In genomic region chr6:81451787-81452186, GRCh38 we compare ENCODE assay signal across 8 cellular contexts.
DNase-seq lines count a peak whose midpoint lies in the region; ATAC-seq and TF ChIP-seq lines count a peak whose summit lies in the region.

No MANE protein-coding gene starts in this region.

- 31 to 59% methylated on average over 2 of the region's 2 CpGs for WGBS in mesodermal cell (ENCODE audit: insufficient coverage in 2 of 2), 2 experiments

- no peaks in the 10 kb centered on the region for H3K9me3 Mint-ChIP-seq in activated naive CD4-positive, alpha-beta T cell treated with anti-CD3 and anti-CD28 coated beads, Interleukin-2, amount 50 U/mL, for 72 hours
- no peaks in the 10 kb centered on the region for H3K9me3 Mint-ChIP-seq in activated naive CD4-positive, alpha-beta T cell treated with anti-CD3 and anti-CD28 coated beads, Interleukin-2, amount 10 ng/mL, durations not matched to agents 7 days and 5 days
- no peaks in the 10 kb centered on the region for H3K9me3 Mint-ChIP-seq in T-helper 2 cell treated with Interferon-gamma antibody and Interleukin-4, amounts not matched to agents 5 μg/mL and 100 μg/mL, for 36 hours

- H3K4me1 ChIP-seq in mesodermal cell (ENCODE audit: control insufficient read depth, insufficient read depth, low read length, poor library complexity, severe bottlenecking) (peaks cover 5% of the 10 kb centered on the region), gastrocnemius medialis (no peaks in the 10 kb centered on the region)

- peak overlapping the region; percentile 59 for H3K27ac ChIP-seq in mesodermal cell (ENCODE audit: low read depth, low read length, severe bottlenecking)
- no peak overlapping the region for H3K27ac ChIP-seq in gastrocnemius medialis

- peak; percentile 91 to 100 for ATAC-seq in activated naive CD4-positive, alpha-beta T cell treated with anti-CD3 and anti-CD28 coated beads, Interleukin-2, amount 50 U/mL, for 72 hours
- peak; percentile 95 for ATAC-seq in HG03196 (IDR thresholded peaks at IDR 0.05; ENCODE audit: unreplicated experiment)
- ATAC-seq in GM18909 (IDR thresholded peaks at IDR 0.05; ENCODE audit: poor library complexity, unreplicated experiment) = no peak
- ATAC-seq in gastrocnemius medialis = no peak

- TF ChIP-seq CTCF in gastrocnemius medialis (IDR thresholded peaks at IDR 0.05 in 4 of 5, conservative IDR thresholded peaks at IDR 0.05 in 1 of 5) = no peak

- no peak overlapping the region for H3K27ac Mint-ChIP-seq in activated naive CD4-positive, alpha-beta T cell treated with anti-CD3 and anti-CD28 coated beads, Interleukin-2, amount 50 U/mL, for 72 hours
- H3K27ac Mint-ChIP-seq in activated naive CD4-positive, alpha-beta T cell treated with anti-CD3 and anti-CD28 coated beads, Interleukin-2, amount 10 ng/mL, durations not matched to agents 7 days and 5 days = no peak overlapping the region
- H3K27ac Mint-ChIP-seq in T-helper 2 cell treated with Interferon-gamma antibody and Interleukin-4, amounts not matched to agents 5 μg/mL and 100 μg/mL, for 36 hours = no peak overlapping the region

- H3K4me3 Mint-ChIP-seq in activated naive CD4-positive, alpha-beta T cell treated with anti-CD3 and anti-CD28 coated beads, Interleukin-2, amount 10 ng/mL, durations not matched to agents 7 days and 5 days = no peak overlapping the region
- no peak overlapping the region for H3K4me3 Mint-ChIP-seq in T-helper 2 cell treated with Interferon-gamma antibody and Interleukin-4, amounts not matched to agents 5 μg/mL and 100 μg/mL, for 36 hours

- H3K27me3 Mint-ChIP-seq in activated naive CD4-positive, alpha-beta T cell treated with anti-CD3 and anti-CD28 coated beads, Interleukin-2, amount 10 ng/mL, durations not matched to agents 7 days and 5 days = no peaks in the 10 kb centered on the region
- no peaks in the 10 kb centered on the region for H3K27me3 Mint-ChIP-seq in T-helper 2 cell treated with Interferon-gamma antibody and Interleukin-4, amounts not matched to agents 5 μg/mL and 100 μg/mL, for 36 hours (ENCODE audit: low read depth)

- no peaks in the 10 kb centered on the region for H3K36me3 Mint-ChIP-seq in activated naive CD4-positive, alpha-beta T cell treated with anti-CD3 and anti-CD28 coated beads, Interleukin-2, amount 50 U/mL, for 72 hours
- no peaks in the 10 kb centered on the region for H3K36me3 Mint-ChIP-seq in activated naive CD4-positive, alpha-beta T cell treated with anti-CD3 and anti-CD28 coated beads, Interleukin-2, amount 10 ng/mL, durations not matched to agents 7 days and 5 days
- no peaks in the 10 kb centered on the region for H3K36me3 Mint-ChIP-seq in T-helper 2 cell treated with Interferon-gamma antibody and Interleukin-4, amounts not matched to agents 5 μg/mL and 100 μg/mL, for 36 hours (ENCODE audit: low read depth)

- H3K27me3 ChIP-seq in gastrocnemius medialis = no peaks in the 10 kb centered on the region

- H3K4me3 ChIP-seq in mesodermal cell (ENCODE audit: extremely low read depth, insufficient read depth, low read length, poor library complexity, severe bottlenecking) (no peak overlapping the region), gastrocnemius medialis (no peak overlapping the region)

- intact Hi-C loops in gastrocnemius medialis (cut with DNase I; ENCODE audit: low total_unique reads) = no loop called here

- no peaks in the 10 kb centered on the region for H3K36me3 ChIP-seq in mesodermal cell (ENCODE audit: control insufficient read depth, insufficient read depth, low read length)
- H3K36me3 ChIP-seq in gastrocnemius medialis = no peaks in the 10 kb centered on the region

- CTCF ChIA-PET in activated naive CD4-positive, alpha-beta T cell treated with anti-CD3 and anti-CD28 coated beads, Interleukin-2, amount 10 ng/mL, durations not matched to agents 7 days and 5 days (lab: Charles Lee) = no interaction called here

- no peak for TF ChIP-seq POLR2A in gastrocnemius medialis (IDR thresholded peaks at IDR 0.05)

- DNase-seq in activated naive CD4-positive, alpha-beta T cell treated with anti-CD3 and anti-CD28 coated beads, Interleukin-2, amount 50 U/mL, for 72 hours (ENCODE audit: low spot score in 2 of 2) = no peak
- no peak for DNase-seq in activated naive CD4-positive, alpha-beta T cell treated with anti-CD3 and anti-CD28 coated beads, Interleukin-2, amount 10 ng/mL, durations not matched to agents 7 days and 5 days
- DNase-seq in T-helper 2 cell treated with Interferon-gamma antibody and Interleukin-4, amounts not matched to agents 5 μg/mL and 100 μg/mL, for 36 hours (ENCODE audit: low spot score) = peak; percentile 8
- DNase-seq in NCI-H524 treated with DMSO at 0.1 percent for 48 hours (lab: John Stamatoyannopoulos, UW) (no peak), gastrocnemius medialis (no peak)

- no peaks in the 10 kb centered on the region for H3K4me1 Mint-ChIP-seq in activated naive CD4-positive, alpha-beta T cell treated with anti-CD3 and anti-CD28 coated beads, Interleukin-2, amount 10 ng/mL, durations not matched to agents 7 days and 5 days
- H3K4me1 Mint-ChIP-seq in T-helper 2 cell treated with Interferon-gamma antibody and Interleukin-4, amounts not matched to agents 5 μg/mL and 100 μg/mL, for 36 hours (ENCODE audit: low read depth) = no peaks in the 10 kb centered on the region

- in situ Hi-C loops in gastrocnemius medialis (cut with MboI; ENCODE audit: low sequenced_read_pairs in 4 of 4) = no loop called here

- H3K9me3 ChIP-seq in mesodermal cell (ENCODE audit: control insufficient read depth, low read length) (no peaks in the 10 kb centered on the region), gastrocnemius medialis (no peaks in the 10 kb centered on the region)

Comparison
In these comparisons a context has a peak if more than half of its experiments do, and no peak if none do; other contexts are left out.
1. ATAC-seq: peak in activated naive CD4-positive, alpha-beta T cell treated with anti-CD3 and anti-CD28 coated beads, Interleukin-2, amount 50 U/mL, for 72 hours (2 of 2) and HG03196 (single experiment); none in GM18909 (single experiment) and gastrocnemius medialis (0 of 2).